ENCODE assay signal across 8 cellular contexts in the genomic region with DNA sequence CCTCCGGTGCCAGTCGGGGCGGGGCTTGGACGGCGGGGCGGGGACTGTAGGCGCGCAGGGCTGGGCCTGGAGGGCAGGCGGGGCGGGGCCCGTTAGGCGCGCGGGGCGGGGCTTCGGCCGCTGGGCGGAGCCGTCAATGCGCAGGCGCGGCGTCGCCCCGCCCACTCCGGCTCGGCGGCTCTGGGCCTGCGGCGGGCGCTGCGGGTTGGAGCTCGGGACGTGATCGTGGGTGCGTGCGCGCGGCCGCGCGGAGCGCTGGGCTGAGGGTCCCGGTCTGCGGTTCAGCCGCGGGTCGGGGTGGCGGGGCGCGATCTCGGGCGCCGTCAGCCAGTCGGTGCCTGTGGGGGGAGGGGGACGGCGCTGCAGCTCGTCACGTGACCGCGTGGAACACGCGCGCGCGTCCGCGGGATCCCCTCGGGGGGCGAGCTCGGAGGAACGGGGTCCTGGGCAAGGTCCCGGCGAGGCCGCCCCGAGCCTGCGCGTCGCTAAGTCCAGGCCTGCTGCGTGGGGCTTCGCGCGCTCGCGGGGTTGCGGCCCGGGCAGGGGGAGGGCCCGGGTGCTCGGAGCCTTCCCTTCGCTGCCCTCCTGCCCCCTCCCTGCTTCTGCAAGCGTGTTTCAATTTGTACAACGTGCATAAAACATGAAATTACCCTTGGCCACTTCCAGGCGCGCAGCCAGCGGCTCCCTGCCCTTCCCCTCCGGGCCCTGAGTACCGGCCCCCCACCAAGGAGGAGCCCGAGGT. TPM values are rescaled to one million over a fixed set of nuclear protein-coding genes. Genes with fewer than 3 reads are reported as not detected.
A peak's percentile ranks its signal among the peaks of the same experiment; 100 is the strongest.
DNase-seq lines count a peak whose midpoint lies in the region; ATAC-seq and TF ChIP-seq lines count a peak whose summit lies in the region.

A gene (plus strand): TSS at position 164 of the 742 bp plus-strand sequence. CDS start 595 bp downstream, outside the sequence.

- CTCF ChIA-PET in OCI-LY7 (lab: Charles Lee; ENCODE audit: unreplicated experiment), result interaction anchor here (1.4 kb wide), 1 partner anchor 32 kb away, joined by 3 read pairs; no protein-coding TSS in a partner anchor

- H3K4me1 ChIP-seq in OCI-LY7 (ENCODE audit: insufficient read depth, low read length, poor library complexity, severe bottlenecking) (peaks cover 22% of the 10 kb centered on the region), mucosa of descending colon (ENCODE audit: low read depth) (peaks cover 16% of the 10 kb centered on the region)

- ATAC-seq in GM21515 (IDR thresholded peaks at IDR 0.05; ENCODE audit: unreplicated experiment) (peak; percentile 72), mucosa of descending colon (peak; percentile 94)

- no peaks in the 10 kb centered on the region for H4K20me1 ChIP-seq in OCI-LY7 (ENCODE audit: insufficient read depth, low read length)

- H3K36me3 ChIP-seq in OCI-LY7 (ENCODE audit: insufficient read depth, low read length) (no peaks in the 10 kb centered on the region; the same call in 1 of the 2 replicates), mucosa of descending colon (ENCODE audit: low read depth) (no peaks in the 10 kb centered on the region)

- H3K9me3 ChIP-seq in OCI-LY7 (ENCODE audit: low read length) (no peaks in the 10 kb centered on the region), mucosa of descending colon (no peaks in the 10 kb centered on the region)

- DNase-seq in D341Med (ENCODE audit: low spot score) (peak; percentile 98), HuH-7.5 (ENCODE audit: low spot score) (peak; percentile 87), OCI-LY7 (ENCODE audit: low spot score) (peak; percentile 90), activated T-cell treated with anti-CD3 and anti-CD28 coated beads for 24 hours (ENCODE audit: low read depth) (peak; percentile 88), epithelial cell of esophagus (ENCODE audit: low read depth) (peak; percentile 87), mucosa of descending colon (peak; percentile 97 to 98 (median 98))
- peak; percentile 84 to 88 for DNase-seq in stimulated activated CD8-positive, alpha-beta memory T cell treated with anti-CD3 and anti-CD28 coated beads, Interleukin-4, amount 100 ng/mL, for 1 hour (ENCODE audit: low read depth in 2 of 2, low spot score in 1 of 2)

- peak within 1 kb of the TSS; percentile 84 for H3K4me2 ChIP-seq in OCI-LY7 (ENCODE audit: low read length)

- TF ChIP-seq CTCF in OCI-LY7 (conservative IDR thresholded peaks at IDR 0.05; ENCODE audit: low read length) (no peak), epithelial cell of esophagus (IDR thresholded peaks at IDR 0.05; ENCODE audit: insufficient read depth, low read depth, low read length, missing control alignments) (no peak), mucosa of descending colon (IDR thresholded peaks at IDR 0.05) (no peak)

- intact Hi-C loops in OCI-LY7 (cut with micrococcal nuclease; ENCODE audit: unreplicated experiment), result loop anchor here (1.0 to 2.0 kb wide), 3 partner anchors 32 to 69 kb away; a partner anchor contains a TSS
- intact Hi-C loops in mucosa of descending colon (cut with DNase I, micrococcal nuclease), result no loop called here

- H3K4me3 ChIP-seq in OCI-LY7 (ENCODE audit: low read depth, low read length, poor library complexity, severe bottlenecking) (peak within 1 kb of the TSS; percentile 81), epithelial cell of esophagus (ENCODE audit: low read length) (peak within 1 kb of the TSS; percentile 69), mucosa of descending colon (peak within 1 kb of the TSS; percentile 90)

- POLR2A ChIA-PET in OCI-LY7 (lab: Charles Lee), result interaction anchor here (0.9 to 2.7 kb wide), 4 partner anchors 22 to 48 kb away, joined by 3 to 7 read pairs (median 4); a partner anchor contains a TSS

- H3K79me2 ChIP-seq in OCI-LY7 (ENCODE audit: insufficient read depth, low read depth, low read length), result no peaks in the 10 kb centered on the region

- no peaks in the 10 kb centered on the region for H3K9me2 ChIP-seq in OCI-LY7 (ENCODE audit: insufficient read depth, low read length)

- H3K27ac ChIP-seq in OCI-LY7 (ENCODE audit: low read depth, low read length, poor library complexity, severe bottlenecking), result peak within 1 kb of the TSS; percentile 48

- TSS peak; percentile 55 for BruUV-seq in OCI-LY7 (replicated peaks; lab: Mats Ljungman, UMichigan)

- peak within 1 kb of the TSS; percentile 78 for H2AFZ ChIP-seq in OCI-LY7 (ENCODE audit: low read length)

RNA-seq across cellular contexts. Expression of the gene that starts here (rescaled TPM):
- 19.4 and 23.2 TPM in 2 replicates for total RNA-seq in OCI-LY7 (2014; rRNA removed; shearing (Covaris generic))
- total RNA-seq in OCI-LY7 (2022), result 54.7 and 68.1 TPM in 2 replicates
- total RNA-seq in mucosa of descending colon, result 10 to 100 TPM; 52.2 to 88.6 (median 63.0) TPM

Comparison
In these comparisons a context has a peak if more than half of its experiments do, and no peak if none do; other contexts are left out.
1. Peak in every context shown above with its lines: DNase-seq, ATAC-seq, H3K4me3 ChIP-seq and H3K27ac ChIP-seq.